In the genomic region with DNA sequence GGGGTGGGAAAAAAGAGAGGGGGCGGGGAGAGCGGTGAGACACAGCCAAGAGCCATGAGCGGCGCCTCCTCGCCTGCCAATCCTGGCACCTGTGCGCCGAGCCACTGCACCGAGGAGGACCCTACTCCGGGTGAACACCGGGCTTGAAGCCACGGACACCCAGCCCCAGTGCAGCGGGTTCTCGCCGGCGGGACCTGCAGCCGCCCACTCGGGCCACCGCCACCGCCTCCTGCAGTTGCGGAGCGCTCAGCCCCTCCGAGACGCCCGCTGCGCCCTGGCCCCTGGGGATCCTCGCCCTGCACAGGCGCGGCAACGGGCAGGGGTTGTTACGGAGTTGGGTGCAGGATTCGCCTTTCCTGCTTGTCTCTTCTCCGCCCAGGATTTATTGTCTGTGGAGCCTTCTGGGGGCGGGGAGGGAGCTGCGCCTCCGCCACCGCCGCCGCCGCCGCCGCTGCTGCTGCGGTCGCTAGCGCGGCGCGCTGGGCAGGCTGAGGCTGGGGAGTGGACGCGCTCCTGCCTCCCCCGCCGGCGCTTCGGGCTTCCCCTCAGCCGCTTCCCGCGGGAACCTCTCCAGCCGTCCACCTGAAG, we compare ENCODE assay signal across 8 cellular contexts. TPM values are rescaled to one million over a fixed set of nuclear protein-coding genes. Genes with fewer than 3 reads are reported as not detected.
DNase-seq lines count a peak whose midpoint lies in the region; ATAC-seq and TF ChIP-seq lines count a peak whose summit lies in the region.

A gene (plus strand): TSS at position 76 of the 588 bp plus-strand sequence. CDS start 718 bp downstream, outside the sequence.

- no peak for ATAC-seq in GM21447 (IDR thresholded peaks at IDR 0.05; ENCODE audit: unreplicated experiment)

- H3K4me3 ChIP-seq in adipocyte (ENCODE audit: low read length) (peak within 1 kb of the TSS; percentile 77), left ventricle myocardium inferior (peak within 1 kb of the TSS; percentile 70)

- H3K27ac ChIP-seq in left ventricle myocardium inferior (replicated peaks) = peak within 1 kb of the TSS; percentile 75

- H3K27me3 Mint-ChIP-seq in activated CD4-positive, alpha-beta T cell treated with anti-CD3 and anti-CD28 coated beads, Interleukin-2, amount 10 ng/mL, durations not matched to agents 7 days and 5 days = peaks cover 45% of the 10 kb centered on the region

- H3K9me3 ChIP-seq in adipocyte (ENCODE audit: control insufficient read depth, low read length) (peaks cover 2% of the 10 kb centered on the region), left ventricle myocardium inferior (replicated peaks) (peaks cover 5% of the 10 kb centered on the region)

- H3K36me3 ChIP-seq in adipocyte (ENCODE audit: control insufficient read depth, insufficient read depth, low read length, severe bottlenecking) = no peaks in the 10 kb centered on the region
- H3K36me3 ChIP-seq in left ventricle myocardium inferior = no peaks in the 10 kb centered on the region

- H3K27ac Mint-ChIP-seq in activated CD4-positive, alpha-beta T cell treated with anti-CD3 and anti-CD28 coated beads, Interleukin-2, amount 10 ng/mL, durations not matched to agents 7 days and 5 days = no peak within 1 kb of the TSS

- POLR2A ChIA-PET in activated CD4-positive, alpha-beta T cell treated with anti-CD3 and anti-CD28 coated beads, Interleukin-2, amount 10 ng/mL, durations not matched to agents 7 days and 5 days (lab: Charles Lee) = no interaction called here

- CTCF ChIA-PET in activated CD4-positive, alpha-beta T cell treated with anti-CD3 and anti-CD28 coated beads, Interleukin-2, amount 10 ng/mL, durations not matched to agents 7 days and 5 days (lab: Charles Lee) = no interaction called here

- no peak for DNase-seq in activated CD4-positive, alpha-beta T cell treated with anti-CD3 and anti-CD28 coated beads, Interleukin-2, amount 10 ng/mL, durations not matched to agents 7 days and 5 days
- no peak for DNase-seq in activated CD4-positive, alpha-beta T cell treated with anti-CD3 and anti-CD28 coated beads for 48 hours
- DNase-seq in NCI-H1436 treated with DMSO at 0.1 percent for 48 hours (lab: John Stamatoyannopoulos, UW) (peak; percentile 12), adipocyte (ENCODE audit: low read depth) (peak; percentile 34), left ventricle myocardium inferior (peak; percentile 15), posterior cingulate gyrus (peak; percentile 45 to 92 (median 53))
- no peak for DNase-seq in NK-92 treated with Interleukin-12 subunit alpha and Interleukin-12 subunit beta, amount 100 ng/mL, for 24 hours (lab: John Stamatoyannopoulos, UW)

- H3K27me3 ChIP-seq in adipocyte (replicated peaks; ENCODE audit: control insufficient read depth, insufficient read depth, low read length) = peaks cover 31% of the 10 kb centered on the region
- H3K27me3 ChIP-seq in left ventricle myocardium inferior (ENCODE audit: low read depth) = peaks cover 63% of the 10 kb centered on the region

- peak within 1 kb of the TSS; percentile 36 for H3K4me3 Mint-ChIP-seq in activated CD4-positive, alpha-beta T cell treated with anti-CD3 and anti-CD28 coated beads, Interleukin-2, amount 10 ng/mL, durations not matched to agents 7 days and 5 days

- peaks cover 11% of the 10 kb centered on the region for H3K4me1 Mint-ChIP-seq in activated CD4-positive, alpha-beta T cell treated with anti-CD3 and anti-CD28 coated beads, Interleukin-2, amount 10 ng/mL, durations not matched to agents 7 days and 5 days

- intact Hi-C loops in left ventricle myocardium inferior (cut with micrococcal nuclease) (no loop called here), posterior cingulate gyrus (cut with DNase I) (loop anchor here (2.0 kb wide), 1 partner anchor 169 kb away; no protein-coding TSS in a partner anchor)

- no peaks in the 10 kb centered on the region for H3K9me3 Mint-ChIP-seq in activated CD4-positive, alpha-beta T cell treated with anti-CD3 and anti-CD28 coated beads, Interleukin-2, amount 10 ng/mL, durations not matched to agents 7 days and 5 days

- H3K36me3 Mint-ChIP-seq in activated CD4-positive, alpha-beta T cell treated with anti-CD3 and anti-CD28 coated beads, Interleukin-2, amount 10 ng/mL, durations not matched to agents 7 days and 5 days (ENCODE audit: low read depth) = peaks cover 2% of the 10 kb centered on the region

- H3K9ac ChIP-seq in adipocyte (ENCODE audit: low read length) = no peak within 1 kb of the TSS

- no peak for TF ChIP-seq CTCF in left ventricle myocardium inferior (IDR thresholded peaks at IDR 0.05; ENCODE audit: borderline replicate concordance)

- H3K4me1 ChIP-seq in adipocyte (ENCODE audit: control insufficient read depth, insufficient read depth, low read length) (peaks cover 9% of the 10 kb centered on the region), left ventricle myocardium inferior (peaks cover 25% of the 10 kb centered on the region)

RNA-seq across cellular contexts. Expression of the gene that starts here (rescaled TPM):
- total RNA-seq in activated CD4-positive, alpha-beta T cell treated with anti-CD3 and anti-CD28 coated beads, Interleukin-2, amount 10 ng/mL, durations not matched to agents 7 days and 5 days = not detected
- 0.44 TPM for total RNA-seq in left ventricle myocardium inferior

Comparison
In these comparisons a context has a peak if more than half of its experiments do, and no peak if none do; other contexts are left out.
1. Peak in DNase-seq, H3K4me3 ChIP-seq and H3K27ac ChIP-seq in left ventricle myocardium inferior; RNA of the gene not detected or under 1 TPM.
2. DNase-seq: peak in NCI-H1436 treated with DMSO at 0.1 percent for 48 hours (single experiment), adipocyte (single experiment) and posterior cingulate gyrus (10 of 10); none in activated CD4-positive, alpha-beta T cell treated with anti-CD3 and anti-CD28 coated beads, Interleukin-2, amount 10 ng/mL, durations not matched to agents 7 days and 5 days (single experiment), activated CD4-positive, alpha-beta T cell treated with anti-CD3 and anti-CD28 coated beads for 48 hours (single experiment) and NK-92 treated with Interleukin-12 subunit alpha and Interleukin-12 subunit beta, amount 100 ng/mL, for 24 hours (single experiment).